ENCODE assay signal across 15 cellular contexts in the genomic region with DNA sequence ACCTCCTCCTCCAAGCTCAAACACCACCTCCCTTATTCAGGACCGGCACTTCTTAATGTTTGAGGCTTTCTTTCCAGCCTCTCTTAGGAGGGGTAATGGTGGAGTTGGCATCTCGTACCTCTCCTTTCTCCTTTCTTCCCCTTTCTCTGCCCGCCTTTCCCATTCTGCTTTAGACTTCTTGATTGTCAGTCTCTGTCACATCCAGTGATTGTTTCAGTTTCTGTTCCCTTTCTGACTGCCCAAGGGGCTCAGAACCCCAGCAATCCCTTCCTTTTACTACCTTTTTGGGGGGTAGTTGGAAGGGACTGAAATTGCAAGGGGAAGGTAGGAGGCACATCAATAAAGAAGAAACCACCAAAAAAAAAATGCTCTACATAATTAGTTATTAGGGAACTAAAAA. TPM values are rescaled to one million over a fixed set of nuclear protein-coding genes. Genes with fewer than 3 reads are reported as not detected.
A peak's percentile ranks its signal among the peaks of the same experiment; 100 is the strongest.
DNase-seq lines count a peak whose midpoint lies in the region; ATAC-seq, FAIRE-seq and TF ChIP-seq lines count a peak whose summit lies in the region.
"Had no signal": no experiment of that assay in that cellular context is flagged by ENCODE, and none has a peak within 500 bp of the region (broad histone marks: within the 10 kb centered on the region; RNA-seq: fewer than 3 reads in every experiment).

No MANE protein-coding gene starts in this region.

- H3K27me3 ChIP-seq in left ventricle myocardium inferior (ENCODE audit: low read depth): no peaks in the 10 kb centered on the region

- no peaks in the 10 kb centered on the region for H3K9me3 ChIP-seq in left ventricle myocardium inferior (replicated peaks)

- peaks cover 48% of the 10 kb centered on the region for H3K4me1 ChIP-seq in left ventricle myocardium inferior

- peak; percentile 63 for FAIRE-seq in GM12891 (lab: Jason Lieb, UNC)
- FAIRE-seq: HTR-8/SVneo had no signal

- peak overlapping the region; percentile 84 to 95 (median 92) for H3K27ac Mint-ChIP-seq in CD14-positive monocyte
- peak overlapping the region; percentile 29 to 49 for H3K27ac Mint-ChIP-seq in T-cell
- peak overlapping the region; percentile 35 to 81 (median 75) for H3K27ac Mint-ChIP-seq in immature natural killer cell

- H3K4me3 Mint-ChIP-seq in CD14-positive monocyte (peak overlapping the region; percentile 65 to 80), T-cell (peak overlapping the region in 2 of 3 donors; percentile 17 to 47), immature natural killer cell (peak overlapping the region in 1 of 5 donors; percentile 51)

- CTCF ChIA-PET in T-cell (lab: Charles Lee): no interaction called here

- DNase-seq in CD14-positive monocyte (ENCODE audit: low spot score) (no peak), GM12891 (ENCODE audit: insufficient read length, low spot score) (no peak), T-cell (no peak), immature natural killer cell (no peak), left ventricle myocardium inferior (no peak), Kasumi-1 (lab: John Stamatoyannopoulos, UW) (no peak), EL (no peak), cerebellar nuclear complex (lab: John Stamatoyannopoulos, UW) (no peak)
- DNase-seq: activated effector memory CD4-positive, alpha-beta T cell treated with Interleukin-2 at 50 U/mL for 16 hours; NCI-H510A; nucleus accumbens; Right ventricle myocardium superior; WERI-Rb-1 had no signal

- intact Hi-C loops in CD14-positive monocyte (cut with micrococcal nuclease) (no loop called here), left ventricle myocardium inferior (cut with micrococcal nuclease) (no loop called here)

- no peak overlapping the region for H3K4me3 ChIP-seq in left ventricle myocardium inferior
- H3K4me3 ChIP-seq: skin epidermis had no signal

- peaks cover 15 to 30% of the 10 kb centered on the region in 2 donors for H3K36me3 Mint-ChIP-seq in CD14-positive monocyte
- H3K36me3 Mint-ChIP-seq in T-cell: peaks cover 21% of the 10 kb centered on the region
- H3K36me3 Mint-ChIP-seq in immature natural killer cell: peaks cover 0 to 10% (median 0%) of the 10 kb centered on the region in 3 donors

- H3K36me3 ChIP-seq in left ventricle myocardium inferior: peaks cover 23% of the 10 kb centered on the region

- no peak for ATAC-seq in T-cell (replicated peaks in 1 of 4)

- H3K27ac ChIP-seq in left ventricle myocardium inferior (replicated peaks): no peak overlapping the region
- H3K27ac ChIP-seq: skin epidermis, WERI-Rb-1 had no signal

- H3K9me3 Mint-ChIP-seq in CD14-positive monocyte (no peaks in the 10 kb centered on the region), T-cell (no peaks in the 10 kb centered on the region), immature natural killer cell (no peaks in the 10 kb centered on the region)

- TF ChIP-seq CTCF in CD14-positive monocyte (IDR thresholded peaks at IDR 0.05): no peak
- no peak for TF ChIP-seq CTCF in left ventricle myocardium inferior (IDR thresholded peaks at IDR 0.05; ENCODE audit: borderline replicate concordance)

- POLR2A ChIA-PET in T-cell (lab: Charles Lee): no interaction called here

- TF ChIP-seq POLR2A in GM12891 (IDR thresholded peaks at IDR 0.05; ENCODE audit: low read depth, low read length): no peak

- H3K27me3 Mint-ChIP-seq in CD14-positive monocyte (ENCODE audit: low read depth in 3 of 3): peaks cover 0 to 1% (median 0%) of the 10 kb centered on the region in 3 donors
- H3K27me3 Mint-ChIP-seq in T-cell: no peaks in the 10 kb centered on the region
- H3K27me3 Mint-ChIP-seq in immature natural killer cell (ENCODE audit: low read depth in 3 of 3): peaks cover 2 to 4% (median 3%) of the 10 kb centered on the region in 3 donors

- H3K4me1 Mint-ChIP-seq in CD14-positive monocyte (peaks cover 59% of the 10 kb centered on the region), T-cell (peaks cover 71 to 77% (median 72%) of the 10 kb centered on the region in 3 donors), immature natural killer cell (peaks cover 57 to 73% of the 10 kb centered on the region in 2 donors)

TF ChIP-seq in GM12891, 5 proteins besides CTCF, POLR2A, EP300 and RAD21:
- TF ChIP-seq SPI1 (IDR thresholded peaks at IDR 0.05; ENCODE audit: low read depth, low read length) (peak; percentile 80), TAF1 (IDR thresholded peaks at IDR 0.05; ENCODE audit: low read depth, low read length) (no peak), POLR2AphosphoS5 (IDR thresholded peaks at IDR 0.05; ENCODE audit: low read depth, low read length) (no peak)

RNA-seq across cellular contexts. Expression of a gene that starts 5.6 kb away (rescaled TPM):
- polyA plus RNA-seq in CD14-positive monocyte: 1 to 10 TPM; 1.4 to 2.6 TPM
- 5.5 TPM for polyA plus RNA-seq in GM12891 (2012; ENCODE audit: low read depth, missing spikeins)
- 100 to 1,000 TPM; 131 to 185 (median 173) TPM for total RNA-seq in T-cell
- polyA plus RNA-seq in immature natural killer cell: 1 to 10 TPM; 2.8 to 5.7 (median 3.0) TPM
- total RNA-seq in left ventricle myocardium inferior: 36.3 TPM

RNA-seq across cellular contexts. Expression of a gene that starts 54.1 kb away (rescaled TPM):
- polyA plus RNA-seq in CD14-positive monocyte (under 1 TPM in 1 of 2 donors, not detected in 1; 0.11 TPM), immature natural killer cell (not detected)
- 1.4 TPM for polyA plus RNA-seq in GM12891 (2012; ENCODE audit: low read depth, missing spikeins)
- total RNA-seq in T-cell (1 to 10 TPM in 2 of 5 donors, under 1 TPM in 3; 0.35 to 2.1 (median 0.75) TPM), left ventricle myocardium inferior (5.2 TPM)

Comparison
In these comparisons a context has a peak if more than half of its experiments do, and no peak if none do; other contexts are left out.
1. H3K27ac Mint-ChIP-seq: peak in every context shown above with its lines; median percentile 92 in CD14-positive monocyte; 75 in immature natural killer cell; 39 in T-cell.